In genomic region chr14:103326078-103326477, GRCh38 we compare ENCODE assay signal across 36 cellular contexts.
"Had no signal": no experiment of that assay in that cellular context is flagged by ENCODE, and none has a peak within 500 bp of the region (broad histone marks: within the 10 kb centered on the region; RNA-seq: fewer than 3 reads in every experiment).

No MANE protein-coding gene starts in this region.

- H3K36me3 ChIP-seq: adrenal gland, Peyer's patch had no signal

- H3K9me3 Mint-ChIP-seq: activated B cell treated with CpG ODN at 0.5 μM for 24 hours; activated CD4-positive, alpha-beta memory T cell treated with anti-CD3 and anti-CD28 coated beads for 36 hours; activated naive CD4-positive, alpha-beta T cell treated with anti-CD3 and anti-CD28 coated beads for 36 hours; activated naive CD4-positive, alpha-beta T cell treated with anti-CD3 and anti-CD28 coated beads, Interleukin-2, amount 50 U/mL, for 72 hours; activated T-cell treated with anti-CD3 and anti-CD28 coated beads, Interleukin-2, amount 50 U/mL, for 4 hours; activated T-helper 1 cell treated with anti-CD3 and anti-CD28 coated beads, Interleukin-12 subunit alpha, Interleukin-12 subunit beta, Interleukin-2, Interleukin-4 antibody, amounts not matched to agents 30 ng/mL and 10 ng/mL and 1 ng/mL, durations not matched to agents 14 hours and 24 hours and 36 hours had no signal

- H3K27ac Mint-ChIP-seq: activated B cell treated with CpG ODN at 0.5 μM for 24 hours; activated CD4-positive, alpha-beta memory T cell treated with anti-CD3 and anti-CD28 coated beads for 36 hours; activated naive CD4-positive, alpha-beta T cell treated with anti-CD3 and anti-CD28 coated beads for 36 hours; activated naive CD4-positive, alpha-beta T cell treated with anti-CD3 and anti-CD28 coated beads, Interleukin-2, amount 50 U/mL, for 72 hours; activated T-helper 1 cell treated with anti-CD3 and anti-CD28 coated beads, Interleukin-12 subunit alpha, Interleukin-12 subunit beta, Interleukin-2, Interleukin-4 antibody, amounts not matched to agents 30 ng/mL and 10 ng/mL and 1 ng/mL, durations not matched to agents 14 hours and 24 hours and 36 hours; brain had no signal

- H3K4me3 ChIP-seq: adrenal gland, K562, Peyer's patch had no signal

- DNase-seq: activated B cell treated with CpG ODN at 0.5 μM for 24 hours; activated CD4-positive, alpha-beta memory T cell treated with anti-CD3 and anti-CD28 coated beads for 36 hours; activated CD4-positive, alpha-beta T cell treated with anti-CD3 and anti-CD28 coated beads for 4 hours; activated CD4-positive, alpha-beta T cell treated with anti-CD3 and anti-CD28 coated beads, Interleukin-2, amount 50 U/mL, for 1 hour; activated CD4-positive, CD25-positive, alpha-beta regulatory T cell treated with anti-CD3 and anti-CD28 coated beads, Interleukin-2, amount 50 U/mL, for 72 hours; activated CD8-positive, alpha-beta memory T cell treated with anti-CD3 and anti-CD28 coated beads, Interleukin-2, amount 50 U/mL, for 4 hours; activated gamma-delta T cell treated with Interleukin-2 at 50 U/mL for 16 hours; activated naive CD4-positive, alpha-beta T cell treated with anti-CD3 and anti-CD28 coated beads for 36 hours; activated T-cell treated with anti-CD3 and anti-CD28 coated beads for 4 hours; activated T-cell treated with anti-CD3 and anti-CD28 coated beads, Interleukin-2, amount 50 U/mL, for 4 hours; adrenal gland; IMR-90; NCI-H146; NCI-H187; NCI-H2029 treated with DMSO at 0.1 percent for 48 hours; NCI-H2107; NCI-H2171; NCI-H510A; NCI-H526; NCI-H748 treated with DMSO at 0.1 percent for 48 hours; NK-92 treated with Interleukin-12 subunit alpha and Interleukin-12 subunit beta, amount 100 ng/mL, for 24 hours; PC-3; RPMI8226; SIG-M5; SW 1271; T-helper 1 cell; T-helper 2 cell; T-helper 9 cell had no signal

- H3K4me1 ChIP-seq: adrenal gland, Peyer's patch had no signal

- H3K27me3 ChIP-seq: adrenal gland, Peyer's patch had no signal

- H3K4me3 Mint-ChIP-seq: activated B cell treated with CpG ODN at 0.5 μM for 24 hours; activated CD4-positive, alpha-beta memory T cell treated with anti-CD3 and anti-CD28 coated beads for 36 hours; activated naive CD4-positive, alpha-beta T cell treated with anti-CD3 and anti-CD28 coated beads for 36 hours; activated T-cell treated with anti-CD3 and anti-CD28 coated beads, Interleukin-2, amount 50 U/mL, for 4 hours; activated T-helper 1 cell treated with anti-CD3 and anti-CD28 coated beads, Interleukin-12 subunit alpha, Interleukin-12 subunit beta, Interleukin-2, Interleukin-4 antibody, amounts not matched to agents 30 ng/mL and 10 ng/mL and 1 ng/mL, durations not matched to agents 14 hours and 24 hours and 36 hours; brain had no signal

- ATAC-seq: activated naive CD4-positive, alpha-beta T cell treated with anti-CD3 and anti-CD28 coated beads, Interleukin-2, amount 50 U/mL, for 72 hours; activated T-cell treated with anti-CD3 and anti-CD28 coated beads, Interleukin-2, amount 50 U/mL, for 4 hours; K562; PC-3; Right ventricle myocardium inferior; SK-N-SH treated with all-trans-retinoic acid at 6 μM for 48 hours had no signal

- H3K9me3 ChIP-seq: adrenal gland, Peyer's patch had no signal

- H3K27ac ChIP-seq: adrenal gland, Peyer's patch, VCaP had no signal

- H3K36me3 Mint-ChIP-seq: activated CD4-positive, alpha-beta memory T cell treated with anti-CD3 and anti-CD28 coated beads for 36 hours; activated naive CD4-positive, alpha-beta T cell treated with anti-CD3 and anti-CD28 coated beads, Interleukin-2, amount 50 U/mL, for 72 hours; brain had no signal
